2 cellular contexts compared by ENCODE assay signal in the genomic region with DNA sequence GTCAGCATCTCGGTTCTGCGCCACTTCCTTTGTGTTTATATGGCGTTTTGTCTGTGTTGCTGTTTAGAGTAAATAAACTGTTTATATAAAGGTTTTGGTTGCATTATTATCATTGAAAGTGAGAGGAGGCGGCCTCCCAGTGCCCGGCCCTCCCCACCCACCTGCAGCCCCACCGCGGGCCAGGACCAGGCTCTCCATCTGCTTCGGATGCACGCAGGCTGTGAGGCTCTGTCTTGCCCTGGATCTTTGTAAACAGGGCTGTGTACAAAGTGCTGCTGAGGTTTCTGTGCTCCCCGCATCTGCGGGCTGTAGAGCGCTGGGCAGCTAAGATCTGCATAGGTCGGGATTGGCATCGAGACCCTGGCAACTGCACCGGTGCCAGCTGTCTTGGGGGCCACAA.
TF ChIP-seq lines count a peak whose summit lies in the region.

No MANE protein-coding gene starts in this region.

TF ChIP-seq in HepG2, 621 proteins besides CTCF, POLR2A, EP300 and RAD21 (continues in another document):
- TF ChIP-seq, protein P1, sequence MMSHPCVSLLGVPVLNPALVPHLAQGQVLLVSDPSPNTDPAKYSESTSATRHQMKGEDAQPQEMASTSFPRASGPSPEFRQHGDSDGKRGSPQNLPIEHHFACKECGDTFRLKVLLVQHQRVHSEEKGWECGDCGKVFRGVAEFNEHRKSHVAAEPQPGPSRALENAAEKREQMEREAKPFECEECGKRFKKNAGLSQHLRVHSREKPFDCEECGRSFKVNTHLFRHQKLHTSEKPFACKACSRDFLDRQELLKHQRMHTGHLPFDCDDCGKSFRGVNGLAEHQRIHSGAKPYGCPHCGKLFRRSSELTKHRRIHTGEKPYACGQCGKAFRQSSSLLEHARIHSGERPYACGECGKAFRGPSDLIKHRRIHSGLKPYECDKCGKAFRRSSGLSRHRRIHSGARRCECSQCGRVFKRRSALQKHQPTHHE (CRISPR knock-in tag; IDR thresholded peaks at IDR 0.05; ENCODE audit: borderline replicate concordance) = no peak
- TF ChIP-seq CENPX (CRISPR knock-in tag; IDR thresholded peaks at IDR 0.05) (no peak), ZNF460 (CRISPR knock-in tag; IDR thresholded peaks at IDR 0.05; ENCODE audit: borderline replicate concordance) (no peak), ASH2L (IDR thresholded peaks at IDR 0.05; ENCODE audit: insufficient read length, low read depth, low read length) (no peak), NFRKB (IDR thresholded peaks at IDR 0.05) (no peak), ZNF703 (CRISPR knock-in tag; IDR thresholded peaks at IDR 0.05; ENCODE audit: borderline replicate concordance) (no peak), ZNF781 (CRISPR knock-in tag; IDR thresholded peaks at IDR 0.05; ENCODE audit: borderline replicate concordance, not compliant biosample characterization) (no peak), SIN3A (IDR thresholded peaks at IDR 0.05; ENCODE audit: borderline replicate concordance, low read depth, low read length) (no peak), POLR2AphosphoS5 (IDR thresholded peaks at IDR 0.05; ENCODE audit: low read depth, low read length) (0 out of 2 replicates have a peak, but pooled peaks have one; percentile 25), CEBPG (CRISPR knock-in tag; IDR thresholded peaks at IDR 0.05) (no peak), CAMTA2 (CRISPR knock-in tag; IDR thresholded peaks at IDR 0.05; ENCODE audit: borderline replicate concordance) (no peak), NFATC3 (CRISPR knock-in tag; IDR thresholded peaks at IDR 0.05) (no peak), POLR2AphosphoS2 (IDR thresholded peaks at IDR 0.05; ENCODE audit: low read depth, low read length) (0 out of 2 replicates have a peak, but pooled peaks have one; percentile 16)
- TF ChIP-seq, protein P2, sequence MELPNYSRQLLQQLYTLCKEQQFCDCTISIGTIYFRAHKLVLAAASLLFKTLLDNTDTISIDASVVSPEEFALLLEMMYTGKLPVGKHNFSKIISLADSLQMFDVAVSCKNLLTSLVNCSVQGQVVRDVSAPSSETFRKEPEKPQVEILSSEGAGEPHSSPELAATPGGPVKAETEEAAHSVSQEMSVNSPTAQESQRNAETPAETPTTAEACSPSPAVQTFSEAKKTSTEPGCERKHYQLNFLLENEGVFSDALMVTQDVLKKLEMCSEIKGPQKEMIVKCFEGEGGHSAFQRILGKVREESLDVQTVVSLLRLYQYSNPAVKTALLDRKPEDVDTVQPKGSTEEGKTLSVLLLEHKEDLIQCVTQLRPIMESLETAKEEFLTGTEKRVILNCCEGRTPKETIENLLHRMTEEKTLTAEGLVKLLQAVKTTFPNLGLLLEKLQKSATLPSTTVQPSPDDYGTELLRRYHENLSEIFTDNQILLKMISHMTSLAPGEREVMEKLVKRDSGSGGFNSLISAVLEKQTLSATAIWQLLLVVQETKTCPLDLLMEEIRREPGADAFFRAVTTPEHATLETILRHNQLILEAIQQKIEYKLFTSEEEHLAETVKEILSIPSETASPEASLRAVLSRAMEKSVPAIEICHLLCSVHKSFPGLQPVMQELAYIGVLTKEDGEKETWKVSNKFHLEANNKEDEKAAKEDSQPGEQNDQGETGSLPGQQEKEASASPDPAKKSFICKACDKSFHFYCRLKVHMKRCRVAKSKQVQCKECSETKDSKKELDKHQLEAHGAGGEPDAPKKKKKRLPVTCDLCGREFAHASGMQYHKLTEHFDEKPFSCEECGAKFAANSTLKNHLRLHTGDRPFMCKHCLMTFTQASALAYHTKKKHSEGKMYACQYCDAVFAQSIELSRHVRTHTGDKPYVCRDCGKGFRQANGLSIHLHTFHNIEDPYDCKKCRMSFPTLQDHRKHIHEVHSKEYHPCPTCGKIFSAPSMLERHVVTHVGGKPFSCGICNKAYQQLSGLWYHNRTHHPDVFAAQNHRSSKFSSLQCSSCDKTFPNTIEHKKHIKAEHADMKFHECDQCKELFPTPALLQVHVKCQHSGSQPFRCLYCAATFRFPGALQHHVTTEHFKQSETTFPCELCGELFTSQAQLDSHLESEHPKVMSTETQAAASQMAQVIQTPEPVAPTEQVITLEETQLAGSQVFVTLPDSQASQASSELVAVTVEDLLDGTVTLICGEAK (IDR thresholded peaks at IDR 0.05) = no peak
- TF ChIP-seq, protein P2 (CRISPR knock-in tag; IDR thresholded peaks at IDR 0.05) = no peak
- TF ChIP-seq, protein P3, sequence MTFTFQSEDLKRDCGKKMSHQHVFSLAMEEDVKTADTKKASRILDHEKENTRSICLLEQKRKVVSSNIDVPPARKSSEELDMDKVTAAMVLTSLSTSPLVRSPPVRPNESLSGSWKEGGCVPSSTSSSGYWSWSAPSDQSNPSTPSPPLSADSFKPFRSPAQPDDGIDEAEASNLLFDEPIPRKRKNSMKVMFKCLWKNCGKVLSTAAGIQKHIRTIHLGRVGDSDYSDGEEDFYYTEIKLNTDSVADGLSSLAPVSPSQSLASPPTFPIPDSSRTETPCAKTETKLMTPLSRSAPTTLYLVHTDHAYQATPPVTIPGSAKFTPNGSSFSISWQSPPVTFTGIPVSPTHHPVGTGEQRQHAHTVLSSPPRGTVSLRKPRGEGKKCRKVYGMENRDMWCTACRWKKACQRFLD (CRISPR knock-in tag; IDR thresholded peaks at IDR 0.05; ENCODE audit: borderline replicate concordance) = no peak

TF ChIP-seq in HEK293T, 16 proteins besides CTCF, POLR2A, EP300 and RAD21:
- TF ChIP-seq ARNT (IDR thresholded peaks at IDR 0.05) (no peak), LEF1 (IDR thresholded peaks at IDR 0.05; ENCODE audit: borderline replicate concordance) (no peak), NFRKB (IDR thresholded peaks at IDR 0.05) (no peak), ELF4 (IDR thresholded peaks at IDR 0.05) (no peak), FOXM1 (IDR thresholded peaks at IDR 0.05; ENCODE audit: borderline replicate concordance) (no peak), FOXK2 (IDR thresholded peaks at IDR 0.05) (no peak), TARDBP (IDR thresholded peaks at IDR 0.05) (no peak), ZNF384 (IDR thresholded peaks at IDR 0.05) (no peak), HDGF (IDR thresholded peaks at IDR 0.05; ENCODE audit: borderline replicate concordance) (no peak), SUZ12 (IDR thresholded peaks at IDR 0.05) (no peak), L3MBTL2 (conservative IDR thresholded peaks at IDR 0.05) (no peak), SP1 (IDR thresholded peaks at IDR 0.05) (no peak), CTBP1 (IDR thresholded peaks at IDR 0.05; ENCODE audit: borderline replicate concordance) (no peak), FOXA1 (IDR thresholded peaks at IDR 0.05) (no peak), BHLHE40 (IDR thresholded peaks at IDR 0.05; ENCODE audit: borderline replicate concordance) (no peak)
- TF ChIP-seq, protein P4, sequence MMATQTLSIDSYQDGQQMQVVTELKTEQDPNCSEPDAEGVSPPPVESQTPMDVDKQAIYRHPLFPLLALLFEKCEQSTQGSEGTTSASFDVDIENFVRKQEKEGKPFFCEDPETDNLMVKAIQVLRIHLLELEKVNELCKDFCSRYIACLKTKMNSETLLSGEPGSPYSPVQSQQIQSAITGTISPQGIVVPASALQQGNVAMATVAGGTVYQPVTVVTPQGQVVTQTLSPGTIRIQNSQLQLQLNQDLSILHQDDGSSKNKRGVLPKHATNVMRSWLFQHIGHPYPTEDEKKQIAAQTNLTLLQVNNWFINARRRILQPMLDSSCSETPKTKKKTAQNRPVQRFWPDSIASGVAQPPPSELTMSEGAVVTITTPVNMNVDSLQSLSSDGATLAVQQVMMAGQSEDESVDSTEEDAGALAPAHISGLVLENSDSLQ (IDR thresholded peaks at IDR 0.05) = no peak
